Comparison of ENCODE assay signal across 14 cellular contexts in genomic region chr6:43728586-43728985, GRCh38.
"Had no signal": no experiment of that assay in that cellular context is flagged by ENCODE, and none has a peak within 500 bp of the region (broad histone marks: within the 10 kb centered on the region; RNA-seq: fewer than 3 reads in every experiment).

No MANE protein-coding gene starts in this region.

- H3K27me3 ChIP-seq: gastrocnemius medialis, stomach had no signal

- DNase-seq: activated CD4-positive, alpha-beta T cell treated with anti-CD3 and anti-CD28 coated beads, Interleukin-2, amount 10 ng/mL, durations not matched to agents 7 days and 5 days; activated CD4-positive, CD25-positive, alpha-beta regulatory T cell; activated naive CD4-positive, alpha-beta T cell treated with anti-CD3 and anti-CD28 coated beads for 36 hours; activated naive CD8-positive, alpha-beta T cell treated with anti-CD3 and anti-CD28 coated beads, Interleukin-2, amount 50 U/mL, for 24 hours; activated T-cell treated with anti-CD3 and anti-CD28 coated beads for 4 hours; aorta; erythroblast; gastrocnemius medialis; midbrain; stimulated activated CD4-positive, alpha-beta T cell treated with anti-CD3 and anti-CD28 coated beads, Interleukin-12 subunit alpha, Interleukin-12 subunit beta, amount 100 ng/mL, for 4 hours; stimulated activated CD4-positive, alpha-beta T cell treated with anti-CD3 and anti-CD28 coated beads, Interleukin-2, amount 100 ng/mL, for 24 hours; stomach had no signal

- H3K36me3 ChIP-seq: gastrocnemius medialis, stomach, thoracic aorta had no signal

- H3K27ac ChIP-seq: gastrocnemius medialis, stomach, thoracic aorta had no signal

- H3K4me3 ChIP-seq: gastrocnemius medialis, lung, stomach, thoracic aorta had no signal

- H3K4me1 ChIP-seq: gastrocnemius medialis had no signal
